14 cellular contexts compared by ENCODE assay signal in the genomic region with DNA sequence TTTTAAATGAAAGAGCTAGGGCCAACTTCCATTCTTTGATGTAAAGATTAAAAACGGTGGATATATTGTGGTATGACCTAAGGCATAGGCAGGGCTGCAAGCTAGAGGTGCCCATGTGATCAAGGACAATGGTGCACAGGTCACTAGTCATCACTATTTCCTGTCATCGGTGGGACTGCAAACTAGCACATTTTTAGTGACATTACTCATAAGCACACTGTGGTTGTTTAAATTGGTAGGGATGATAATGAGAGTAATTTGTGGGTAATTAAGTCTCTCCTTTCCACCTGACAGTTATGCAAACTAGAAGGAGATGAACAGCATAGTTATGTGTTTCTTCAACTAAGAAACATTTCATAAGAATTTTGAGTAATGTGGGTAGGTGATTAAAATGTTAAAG.
A peak's percentile ranks its signal among the peaks of the same experiment; 100 is the strongest.
DNase-seq lines count a peak whose midpoint lies in the region; ATAC-seq lines count a peak whose summit lies in the region.
"Had no signal": no experiment of that assay in that cellular context is flagged by ENCODE, and none has a peak within 500 bp of the region (broad histone marks: within the 10 kb centered on the region; RNA-seq: fewer than 3 reads in every experiment).

No MANE protein-coding gene starts in this region.

- no peaks in the 10 kb centered on the region for H3K9me3 Mint-ChIP-seq in activated naive CD8-positive, alpha-beta T cell treated with anti-CD3 and anti-CD28 coated beads, Interleukin-2, amount 50 U/mL, for 24 hours
- no peaks in the 10 kb centered on the region for H3K9me3 Mint-ChIP-seq in naive thymus-derived CD4-positive, alpha-beta T cell

- H3K36me3 ChIP-seq in naive thymus-derived CD4-positive, alpha-beta T cell (ENCODE audit: control insufficient read depth in 2 of 3, insufficient read depth in 3 of 3, low read length in 3 of 3): no peaks in the 10 kb centered on the region
- H3K36me3 ChIP-seq: Peyer's patch, right lobe of liver, upper lobe of right lung had no signal

- H3K27ac Mint-ChIP-seq in activated naive CD8-positive, alpha-beta T cell treated with anti-CD3 and anti-CD28 coated beads, Interleukin-2, amount 50 U/mL, for 24 hours: peak overlapping the region; percentile 57
- H3K27ac Mint-ChIP-seq in naive thymus-derived CD4-positive, alpha-beta T cell: no peak overlapping the region

- no peak overlapping the region for H3K27ac ChIP-seq in naive thymus-derived CD4-positive, alpha-beta T cell (ENCODE audit: low read depth, low read length)
- H3K27ac ChIP-seq: body of pancreas, Peyer's patch, right lobe of liver, upper lobe of right lung had no signal

- DNase-seq in A172 (ENCODE audit: low spot score): peak; percentile 47
- DNase-seq in activated naive CD8-positive, alpha-beta T cell treated with anti-CD3 and anti-CD28 coated beads, Interleukin-2, amount 50 U/mL, for 24 hours: no peak
- DNase-seq in stimulated activated CD8-positive, alpha-beta memory T cell treated with anti-CD3 and anti-CD28 coated beads, Interleukin-4, amount 100 ng/mL, for 48 hours: no peak
- DNase-seq in NCI-H128 (lab: John Stamatoyannopoulos, UW; ENCODE audit: unreplicated experiment): no peak
- no peak for DNase-seq in naive thymus-derived CD4-positive, alpha-beta T cell
- no peak for DNase-seq in NCI-H187 (lab: John Stamatoyannopoulos, UW)
- DNase-seq: body of pancreas, NCI-H1930, right lobe of liver, T1000, upper lobe of right lung had no signal

- H3K4me1 ChIP-seq in naive thymus-derived CD4-positive, alpha-beta T cell (ENCODE audit: control insufficient read depth in 2 of 2, insufficient read depth in 2 of 2, low read length in 2 of 2): no peaks in the 10 kb centered on the region
- H3K4me1 ChIP-seq: Peyer's patch, right lobe of liver, upper lobe of right lung had no signal

- ATAC-seq in GM18511 (IDR thresholded peaks at IDR 0.05; ENCODE audit: unreplicated experiment) (peak; percentile 66), HG03442 (IDR thresholded peaks at IDR 0.05; ENCODE audit: unreplicated experiment) (peak; percentile 53)
- peak; percentile 90 for ATAC-seq in activated naive CD8-positive, alpha-beta T cell treated with anti-CD3 and anti-CD28 coated beads, Interleukin-2, amount 50 U/mL, for 24 hours
- ATAC-seq in naive thymus-derived CD4-positive, alpha-beta T cell: no peak
- ATAC-seq: body of pancreas, upper lobe of right lung had no signal

- no peak overlapping the region for H3K4me3 Mint-ChIP-seq in activated naive CD8-positive, alpha-beta T cell treated with anti-CD3 and anti-CD28 coated beads, Interleukin-2, amount 50 U/mL, for 24 hours
- H3K4me3 Mint-ChIP-seq in naive thymus-derived CD4-positive, alpha-beta T cell: no peak overlapping the region

- intact Hi-C loops in naive thymus-derived CD4-positive, alpha-beta T cell (cut with micrococcal nuclease): no loop called here

- CTCF ChIA-PET in naive thymus-derived CD4-positive, alpha-beta T cell (lab: Charles Lee): no interaction called here

- no peaks in the 10 kb centered on the region for H3K9me3 ChIP-seq in naive thymus-derived CD4-positive, alpha-beta T cell (ENCODE audit: control insufficient read depth in 2 of 3, low read length in 3 of 3)
- H3K9me3 ChIP-seq: body of pancreas, Peyer's patch, right lobe of liver, upper lobe of right lung had no signal

- no peaks in the 10 kb centered on the region for H3K27me3 Mint-ChIP-seq in activated naive CD8-positive, alpha-beta T cell treated with anti-CD3 and anti-CD28 coated beads, Interleukin-2, amount 50 U/mL, for 24 hours
- H3K27me3 Mint-ChIP-seq in naive thymus-derived CD4-positive, alpha-beta T cell: peaks cover 0 to 7% (median 6%) of the 10 kb centered on the region in 5 donors

- H3K27me3 ChIP-seq in naive thymus-derived CD4-positive, alpha-beta T cell (ENCODE audit: control insufficient read depth in 2 of 2, insufficient read depth in 2 of 2, low read length in 2 of 2): no peaks in the 10 kb centered on the region
- H3K27me3 ChIP-seq: body of pancreas, Peyer's patch, right lobe of liver, upper lobe of right lung had no signal

- H3K4me3 ChIP-seq in naive thymus-derived CD4-positive, alpha-beta T cell (ENCODE audit: low read length): no peak overlapping the region
- H3K4me3 ChIP-seq: body of pancreas, Peyer's patch, right lobe of liver, upper lobe of right lung had no signal

- POLR2A ChIA-PET in naive thymus-derived CD4-positive, alpha-beta T cell (lab: Charles Lee): no interaction called here

- peaks cover 17% of the 10 kb centered on the region for H3K4me1 Mint-ChIP-seq in activated naive CD8-positive, alpha-beta T cell treated with anti-CD3 and anti-CD28 coated beads, Interleukin-2, amount 50 U/mL, for 24 hours
- peaks cover 0 to 5% (median 4%) of the 10 kb centered on the region in 7 donors for H3K4me1 Mint-ChIP-seq in naive thymus-derived CD4-positive, alpha-beta T cell

- H3K36me3 Mint-ChIP-seq in activated naive CD8-positive, alpha-beta T cell treated with anti-CD3 and anti-CD28 coated beads, Interleukin-2, amount 50 U/mL, for 24 hours (ENCODE audit: low read depth): no peaks in the 10 kb centered on the region
- no peaks in the 10 kb centered on the region for H3K36me3 Mint-ChIP-seq in naive thymus-derived CD4-positive, alpha-beta T cell
